ENCODE assay signal across 1 cellular context in the genomic region with DNA sequence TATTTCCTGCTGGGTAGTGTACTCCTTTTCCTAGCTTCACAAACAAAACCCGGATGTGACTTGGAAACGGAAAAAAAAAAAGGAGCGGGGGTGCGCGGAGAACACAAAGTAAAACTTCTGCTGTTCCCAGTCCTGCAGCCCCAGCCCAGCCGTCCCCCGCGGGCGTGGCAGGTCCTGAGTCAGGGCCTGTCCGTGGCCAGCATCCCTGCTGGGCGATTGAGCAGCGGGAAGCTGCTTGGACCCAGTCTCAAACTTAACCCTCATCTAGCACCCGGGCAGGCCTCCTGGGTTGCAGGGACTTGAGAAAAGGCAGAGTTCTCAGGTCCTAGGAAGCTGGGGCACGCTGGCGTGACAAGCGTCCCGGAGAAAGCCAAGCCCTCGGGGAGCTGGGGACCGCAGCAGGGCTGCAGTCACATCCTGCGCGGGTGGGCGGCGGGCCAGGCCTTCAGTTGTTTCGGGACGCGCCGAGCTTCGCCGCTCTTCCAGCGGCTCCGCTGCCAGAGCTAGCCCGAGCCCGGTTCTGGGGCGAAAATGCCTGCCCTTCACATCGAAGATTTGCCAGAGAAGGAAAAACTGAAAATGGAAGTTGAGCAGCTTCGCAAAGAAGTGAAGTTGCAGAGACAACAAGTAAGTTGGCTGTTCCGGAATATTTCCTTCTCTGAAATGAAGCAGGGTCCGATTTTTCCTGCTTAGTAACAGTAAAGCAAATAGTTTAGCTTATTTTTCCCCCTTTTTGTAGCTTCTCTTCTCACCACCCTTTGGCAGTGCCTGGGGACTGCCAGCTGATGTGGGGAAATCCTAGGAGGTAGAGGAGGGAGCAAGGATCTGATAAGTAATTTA.
TF ChIP-seq lines count a peak whose summit lies in the region.

Gene GNG11, plus strand, starts transcription at position 129 of the 840 bp plus-strand sequence. Its CDS starts 403 bp downstream, at position 532.

TF ChIP-seq in GM23338, 12 proteins besides CTCF, POLR2A, EP300 and RAD21 (continued from another document):
- TF ChIP-seq, protein P1, sequence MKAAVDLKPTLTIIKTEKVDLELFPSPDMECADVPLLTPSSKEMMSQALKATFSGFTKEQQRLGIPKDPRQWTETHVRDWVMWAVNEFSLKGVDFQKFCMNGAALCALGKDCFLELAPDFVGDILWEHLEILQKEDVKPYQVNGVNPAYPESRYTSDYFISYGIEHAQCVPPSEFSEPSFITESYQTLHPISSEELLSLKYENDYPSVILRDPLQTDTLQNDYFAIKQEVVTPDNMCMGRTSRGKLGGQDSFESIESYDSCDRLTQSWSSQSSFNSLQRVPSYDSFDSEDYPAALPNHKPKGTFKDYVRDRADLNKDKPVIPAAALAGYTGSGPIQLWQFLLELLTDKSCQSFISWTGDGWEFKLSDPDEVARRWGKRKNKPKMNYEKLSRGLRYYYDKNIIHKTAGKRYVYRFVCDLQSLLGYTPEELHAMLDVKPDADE (IDR thresholded peaks at IDR 0.05), result no peak
- TF ChIP-seq JUNB (IDR thresholded peaks at IDR 0.05; ENCODE audit: unreplicated experiment), result no peak
- TF ChIP-seq ZNF114 (CRISPR knock-in tag; IDR thresholded peaks at IDR 0.05), result no peak
- no peak for TF ChIP-seq EZH2phosphoT487 (IDR thresholded peaks at IDR 0.05; ENCODE audit: unreplicated experiment)
- no peak for TF ChIP-seq STAT1 (IDR thresholded peaks at IDR 0.05; ENCODE audit: unreplicated experiment)
- TF ChIP-seq, protein P2, sequence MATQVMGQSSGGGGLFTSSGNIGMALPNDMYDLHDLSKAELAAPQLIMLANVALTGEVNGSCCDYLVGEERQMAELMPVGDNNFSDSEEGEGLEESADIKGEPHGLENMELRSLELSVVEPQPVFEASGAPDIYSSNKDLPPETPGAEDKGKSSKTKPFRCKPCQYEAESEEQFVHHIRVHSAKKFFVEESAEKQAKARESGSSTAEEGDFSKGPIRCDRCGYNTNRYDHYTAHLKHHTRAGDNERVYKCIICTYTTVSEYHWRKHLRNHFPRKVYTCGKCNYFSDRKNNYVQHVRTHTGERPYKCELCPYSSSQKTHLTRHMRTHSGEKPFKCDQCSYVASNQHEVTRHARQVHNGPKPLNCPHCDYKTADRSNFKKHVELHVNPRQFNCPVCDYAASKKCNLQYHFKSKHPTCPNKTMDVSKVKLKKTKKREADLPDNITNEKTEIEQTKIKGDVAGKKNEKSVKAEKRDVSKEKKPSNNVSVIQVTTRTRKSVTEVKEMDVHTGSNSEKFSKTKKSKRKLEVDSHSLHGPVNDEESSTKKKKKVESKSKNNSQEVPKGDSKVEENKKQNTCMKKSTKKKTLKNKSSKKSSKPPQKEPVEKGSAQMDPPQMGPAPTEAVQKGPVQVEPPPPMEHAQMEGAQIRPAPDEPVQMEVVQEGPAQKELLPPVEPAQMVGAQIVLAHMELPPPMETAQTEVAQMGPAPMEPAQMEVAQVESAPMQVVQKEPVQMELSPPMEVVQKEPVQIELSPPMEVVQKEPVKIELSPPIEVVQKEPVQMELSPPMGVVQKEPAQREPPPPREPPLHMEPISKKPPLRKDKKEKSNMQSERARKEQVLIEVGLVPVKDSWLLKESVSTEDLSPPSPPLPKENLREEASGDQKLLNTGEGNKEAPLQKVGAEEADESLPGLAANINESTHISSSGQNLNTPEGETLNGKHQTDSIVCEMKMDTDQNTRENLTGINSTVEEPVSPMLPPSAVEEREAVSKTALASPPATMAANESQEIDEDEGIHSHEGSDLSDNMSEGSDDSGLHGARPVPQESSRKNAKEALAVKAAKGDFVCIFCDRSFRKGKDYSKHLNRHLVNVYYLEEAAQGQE (IDR thresholded peaks at IDR 0.05; ENCODE audit: unreplicated experiment), result no peak
- no peak for TF ChIP-seq ZNF331 (CRISPR knock-in tag; IDR thresholded peaks at IDR 0.05; ENCODE audit: low read depth)
- no peak for TF ChIP-seq ZNF462 (CRISPR knock-in tag; IDR thresholded peaks at IDR 0.05)
